In the genomic region with DNA sequence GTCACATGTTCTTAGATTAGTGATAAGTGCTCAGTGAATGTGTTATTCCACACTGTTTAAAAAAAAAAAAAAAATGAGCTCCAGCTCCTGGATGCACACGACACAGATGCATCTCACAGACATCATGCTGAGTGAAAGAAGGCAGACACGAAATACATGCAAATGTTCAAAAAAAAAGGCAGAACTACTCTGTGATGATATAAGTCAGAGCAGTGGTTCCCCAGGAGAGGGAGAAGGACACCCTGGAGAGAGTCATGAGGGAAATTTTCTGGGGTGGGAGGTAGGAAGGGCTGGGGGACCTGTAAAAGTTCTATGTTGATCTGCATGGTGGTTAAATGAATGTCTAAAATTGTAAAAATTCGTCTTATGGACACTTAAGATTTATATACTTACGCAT, we compare ENCODE assay signal across 1 cellular context.
TF ChIP-seq lines count a peak whose summit lies in the region.

No MANE protein-coding gene starts in this region.

TF ChIP-seq in IMR-90, 13 proteins besides CTCF, POLR2A, EP300 and RAD21:
- no peak for TF ChIP-seq CEBPB (IDR thresholded peaks at IDR 0.05; ENCODE audit: low read depth, low read length)
- TF ChIP-seq RFX5 (IDR thresholded peaks at IDR 0.05; ENCODE audit: low read depth, low read length), result no peak
- TF ChIP-seq, protein P1, sequence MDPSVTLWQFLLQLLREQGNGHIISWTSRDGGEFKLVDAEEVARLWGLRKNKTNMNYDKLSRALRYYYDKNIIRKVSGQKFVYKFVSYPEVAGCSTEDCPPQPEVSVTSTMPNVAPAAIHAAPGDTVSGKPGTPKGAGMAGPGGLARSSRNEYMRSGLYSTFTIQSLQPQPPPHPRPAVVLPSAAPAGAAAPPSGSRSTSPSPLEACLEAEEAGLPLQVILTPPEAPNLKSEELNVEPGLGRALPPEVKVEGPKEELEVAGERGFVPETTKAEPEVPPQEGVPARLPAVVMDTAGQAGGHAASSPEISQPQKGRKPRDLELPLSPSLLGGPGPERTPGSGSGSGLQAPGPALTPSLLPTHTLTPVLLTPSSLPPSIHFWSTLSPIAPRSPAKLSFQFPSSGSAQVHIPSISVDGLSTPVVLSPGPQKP (IDR thresholded peaks at IDR 0.05; ENCODE audit: borderline replicate concordance, low read depth, low read length), result no peak
- TF ChIP-seq FOS (IDR thresholded peaks at IDR 0.05; ENCODE audit: low read depth, low read length), result no peak
- no peak for TF ChIP-seq SMC3 (IDR thresholded peaks at IDR 0.05; ENCODE audit: low read depth, low read length)
- TF ChIP-seq CHD1 (IDR thresholded peaks at IDR 0.05; ENCODE audit: low read depth, low read length), result no peak
- TF ChIP-seq BHLHE40 (IDR thresholded peaks at IDR 0.05; ENCODE audit: low read depth, low read length), result no peak
- TF ChIP-seq MXI1 (IDR thresholded peaks at IDR 0.05; ENCODE audit: borderline replicate concordance, low read depth, low read length), result no peak
- no peak for TF ChIP-seq RCOR1 (IDR thresholded peaks at IDR 0.05; ENCODE audit: insufficient replicate concordance, low read length)
- TF ChIP-seq, protein P2, sequence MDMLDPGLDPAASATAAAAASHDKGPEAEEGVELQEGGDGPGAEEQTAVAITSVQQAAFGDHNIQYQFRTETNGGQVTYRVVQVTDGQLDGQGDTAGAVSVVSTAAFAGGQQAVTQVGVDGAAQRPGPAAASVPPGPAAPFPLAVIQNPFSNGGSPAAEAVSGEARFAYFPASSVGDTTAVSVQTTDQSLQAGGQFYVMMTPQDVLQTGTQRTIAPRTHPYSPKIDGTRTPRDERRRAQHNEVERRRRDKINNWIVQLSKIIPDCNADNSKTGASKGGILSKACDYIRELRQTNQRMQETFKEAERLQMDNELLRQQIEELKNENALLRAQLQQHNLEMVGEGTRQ (IDR thresholded peaks at IDR 0.05; ENCODE audit: low read depth, low read length), result no peak
- TF ChIP-seq NFE2L2 (IDR thresholded peaks at IDR 0.05; ENCODE audit: low read depth, low read length), result no peak
TF ChIP-seq in IMR-90: peak in this region for 0.
